ENCODE assay signal across 9 cellular contexts in genomic region chr2:219499058-219499307, GRCh38. TPM values are rescaled to one million over a fixed set of nuclear protein-coding genes. Genes with fewer than 3 reads are reported as not detected.
DNase-seq lines count a peak whose midpoint lies in the region; ATAC-seq, FAIRE-seq and TF ChIP-seq lines count a peak whose summit lies in the region.
"Had no signal": no experiment of that assay in that cellular context is flagged by ENCODE, and none has a peak within 500 bp of the region (broad histone marks: within the 10 kb centered on the region; RNA-seq: fewer than 3 reads in every experiment).

No MANE protein-coding gene starts in this region.

- POLR2A ChIA-PET in A549 (lab: Yijun Ruan, JAX) = interaction anchor here (0.8 to 2.0 kb wide), 13 partner anchors 8 to 111 kb away, joined by 3 to 24 read pairs (median 6); partner anchors contain the start of genes DNPEP, OBSL1 and STK11IP

- H3K27me3 ChIP-seq in breast epithelium = no peaks in the 10 kb centered on the region

- ATAC-seq in A549 (no peak), HG02981 (IDR thresholded peaks at IDR 0.05; ENCODE audit: unreplicated experiment) (peak; percentile 3), mucosa of descending colon (no peak), HG02885 (IDR thresholded peaks at IDR 0.05; ENCODE audit: poor library complexity, unreplicated experiment) (no peak), GM18861 (IDR thresholded peaks at IDR 0.05; ENCODE audit: unreplicated experiment) (no peak)

- H3K4me3 ChIP-seq in A549 (peak overlapping the region; percentile 75), breast epithelium (peak overlapping the region; percentile 58 to 73 (median 64)), mucosa of descending colon (peak overlapping the region; percentile 37)

- H3K9me3 ChIP-seq in A549 = no peaks in the 10 kb centered on the region
- H3K9me3 ChIP-seq in breast epithelium = no peaks in the 10 kb centered on the region
- no peaks in the 10 kb centered on the region for H3K9me3 ChIP-seq in mucosa of descending colon

- no peak for TF ChIP-seq EP300 in A549 (IDR thresholded peaks at IDR 0.05)

- H3K36me3 ChIP-seq in breast epithelium (no peaks in the 10 kb centered on the region), mucosa of descending colon (ENCODE audit: low read depth) (no peaks in the 10 kb centered on the region)

- H3K4me2 ChIP-seq in A549 = peak overlapping the region; percentile 83

- TF ChIP-seq POLR2A in A549 (IDR thresholded peaks at IDR 0.05; ENCODE audit: low read length) (no peak), breast epithelium (IDR thresholded peaks at IDR 0.05) (no peak)

- TF ChIP-seq CTCF in A549 (IDR thresholded peaks at IDR 0.05) (no peak), breast epithelium (IDR thresholded peaks at IDR 0.05) (no peak), mucosa of descending colon (IDR thresholded peaks at IDR 0.05) (no peak)

- 4% methylated on average over 3 of the region's 3 CpGs for WGBS in A549 (ENCODE audit: missing lambda C conversion rate)

- H3K4me1 ChIP-seq in A549 (peaks cover 22% of the 10 kb centered on the region; the same call in 2 of the 3 replicates), breast epithelium (peaks cover 0 to 6% of the 10 kb centered on the region in 2 donors), mucosa of descending colon (ENCODE audit: low read depth) (peaks cover 25% of the 10 kb centered on the region)

- TF ChIP-seq RAD21 in A549 (conservative IDR thresholded peaks at IDR 0.05 in 1 of 2, IDR thresholded peaks at IDR 0.05 in 1 of 2) = no peak

- DNase-seq in A549 (ENCODE audit: low read depth in 1 of 2, low spot score in 1 of 2) (no peak), breast epithelium (ENCODE audit: low spot score in 2 of 2) (no peak), mucosa of descending colon (no peak), NCI-H446 (lab: John Stamatoyannopoulos, UW) (no peak), NCI-H1417 (lab: John Stamatoyannopoulos, UW) (no peak)

- intact Hi-C loops in breast epithelium (cut with DNase I; ENCODE audit: low total_unique reads) (no loop called here), mucosa of descending colon (cut with DNase I, micrococcal nuclease) (no loop called here)

- H3K27ac ChIP-seq in A549 (peak overlapping the region; percentile 84 to 91), breast epithelium (peak overlapping the region; percentile 87 to 93)

- no peak for FAIRE-seq in A549 (lab: Jason Lieb, UNC)

- CTCF ChIA-PET in A549 (lab: Yijun Ruan, JAX) = interaction anchor here (3.2 to 89.4 kb wide), 3 partner anchors 7 to 97 kb away, joined by 8 to 3291 read pairs (median 3291); partner anchors contain the start of genes ASIC4, CHPF, GMPPA and SPEG

TF ChIP-seq in A549, 52 proteins besides CTCF, POLR2A, EP300 and RAD21:
- TF ChIP-seq FOSB (CRISPR knock-in tag; IDR thresholded peaks at IDR 0.05) (no peak), KDM5A (IDR thresholded peaks at IDR 0.05) (0 out of 2 replicates have a peak, but pooled peaks have one; percentile 29), HOXB5 (CRISPR knock-in tag; IDR thresholded peaks at IDR 0.05) (0 out of 2 replicates have a peak, but pooled peaks have one; percentile 25)

RNA-seq across cellular contexts. Expression of gene GMPPA, which starts 0.3 kb away (rescaled TPM):
- polyA plus RNA-seq in A549 (2011; rRNA removed) = 46.2 and 55.3 TPM in 2 replicates
- polyA plus RNA-seq in A549 (2012; cell fraction: cytosol; rRNA removed) = 55.6 and 70.3 TPM in 2 replicates
- polyA plus RNA-seq in A549 (2012; cell fraction: nucleus; rRNA removed) = 113 and 115 TPM in 2 replicates
- polyA plus RNA-seq in A549 (2017; fragmentation: RNase III; extraction: RNeasy Plus Mini Kit Qiagen cat#74134 plus additional on column Dnase treatment) = 31.3 to 38.4 TPM (median 36.2 TPM) in 3 replicates
- polyA minus RNA-seq in A549 (2011; rRNA and poly(A)+ RNA removed) = 63.6 and 92.8 TPM in 2 replicates
- total RNA-seq in breast epithelium = 10 to 100 TPM; 15.7 to 33.4 (median 29.7) TPM
- 10 to 100 TPM; 33.6 to 52.6 (median 43.6) TPM for total RNA-seq in mucosa of descending colon

RNA-seq across cellular contexts. Expression of gene ASIC4, which starts 15.3 kb away (rescaled TPM):
- polyA plus RNA-seq in A549 (2011; rRNA removed) (0.04 and 0.13 TPM in 2 replicates), A549 (2017; fragmentation: RNase III; extraction: RNeasy Plus Mini Kit Qiagen cat#74134 plus additional on column Dnase treatment) (0.07 to 0.08 TPM in 2 of 3 replicates, not detected in the other)
- polyA plus RNA-seq in A549 (2012; cell fraction: cytosol; rRNA removed) = 0.01 and 0.05 TPM in 2 replicates
- 0.17 and 0.33 TPM in 2 replicates for polyA plus RNA-seq in A549 (2012; cell fraction: nucleus; rRNA removed)
- polyA minus RNA-seq in A549 (2011; rRNA and poly(A)+ RNA removed) = 0.12 TPM in 1 of 2 replicates, not detected in the other
- total RNA-seq in breast epithelium (under 1 TPM in 1 of 3 donors, not detected in 2; 0.44 TPM), mucosa of descending colon (under 1 TPM in 1 of 3 donors, not detected in 2; 0.09 TPM)
- total RNA-seq: T-helper 1 cell treated with Interleukin-12 subunit alpha and Interleukin-12 subunit beta and Interleukin-4 antibody, amounts not matched to agents 30 ng/mL and 1 ng/mL, for 36 hours had no signal

RNA-seq across cellular contexts. Expression of gene CHPF, which starts 44.6 kb away (rescaled TPM):
- polyA plus RNA-seq in A549 (2011; rRNA removed) (9.0 and 10.2 TPM in 2 replicates), A549 (2017; fragmentation: RNase III; extraction: RNeasy Plus Mini Kit Qiagen cat#74134 plus additional on column Dnase treatment) (11.8 to 15.1 TPM (median 14.8 TPM) in 3 replicates)
- polyA plus RNA-seq in A549 (2012; cell fraction: cytosol; rRNA removed) = 13.2 and 20.6 TPM in 2 replicates
- 25.5 and 46.9 TPM in 2 replicates for polyA plus RNA-seq in A549 (2012; cell fraction: nucleus; rRNA removed)
- polyA minus RNA-seq in A549 (2011; rRNA and poly(A)+ RNA removed) = 4.2 and 6.5 TPM in 2 replicates
- total RNA-seq in breast epithelium (10 to 100 TPM; 46.5 to 58.9 (median 49.0) TPM), mucosa of descending colon (10 to 100 TPM; 19.4 to 25.9 (median 20.5) TPM)

RNA-seq across cellular contexts. Expression of gene TMEM198, which starts 44.8 kb away (rescaled TPM):
- 0.31 and 0.33 TPM in 2 replicates for polyA plus RNA-seq in A549 (2011; rRNA removed)
- 0.40 and 0.45 TPM in 2 replicates for polyA plus RNA-seq in A549 (2012; cell fraction: cytosol; rRNA removed)
- 3.2 and 3.3 TPM in 2 replicates for polyA plus RNA-seq in A549 (2012; cell fraction: nucleus; rRNA removed)
- 0.26 to 0.42 TPM (median 0.37 TPM) in 3 replicates for polyA plus RNA-seq in A549 (2017; fragmentation: RNase III; extraction: RNeasy Plus Mini Kit Qiagen cat#74134 plus additional on column Dnase treatment)
- 0.44 and 0.83 TPM in 2 replicates for polyA minus RNA-seq in A549 (2011; rRNA and poly(A)+ RNA removed)
- total RNA-seq in breast epithelium = 1 to 10 TPM; 1.6 to 1.9 (median 1.8) TPM
- total RNA-seq in mucosa of descending colon = 1 to 10 TPM in 2 of 3 donors, under 1 TPM in 1; 0.69 to 2.7 (median 2.7) TPM
